Comparison of ENCODE assay signal across 8 cellular contexts in genomic region chr16:70298988-70299938, GRCh38. TPM values are rescaled to one million over a fixed set of nuclear protein-coding genes. Genes with fewer than 3 reads are reported as not detected.
DNase-seq lines count a peak whose midpoint lies in the region; ATAC-seq and TF ChIP-seq lines count a peak whose summit lies in the region.

Gene DDX19B, plus strand, starts transcription at chr16:70299186. Its CDS starts 112 bp downstream, at chr16:70299298.

- peaks cover 27% of the 10 kb centered on the region for H3K4me1 Mint-ChIP-seq in neural crest cell

- H3K36me3 ChIP-seq in Karpas-422 (ENCODE audit: insufficient read depth, low read length) (peaks cover 21% of the 10 kb centered on the region), subcutaneous abdominal adipose tissue (ENCODE audit: control insufficient read depth in 5 of 5, insufficient read depth in 5 of 5, low read length in 5 of 5) (peaks cover 0 to 8% (median 0%) of the 10 kb centered on the region in 5 donors)

- peak within 1 kb of the TSS; percentile 82 for H3K4me2 ChIP-seq in Karpas-422 (ENCODE audit: low read depth, low read length, poor library complexity, severe bottlenecking)

- peak within 1 kb of the TSS; percentile 96 for H3K4me3 Mint-ChIP-seq in neural crest cell

- peak within 1 kb of the TSS; percentile 98 for H3K27ac Mint-ChIP-seq in neural crest cell (ENCODE audit: unreplicated experiment)

- peaks cover 8% of the 10 kb centered on the region for H3K9me3 Mint-ChIP-seq in neural crest cell

- H4K20me1 ChIP-seq in Karpas-422 (ENCODE audit: insufficient read depth, low read depth, low read length) = no peaks in the 10 kb centered on the region

- H3K9me3 ChIP-seq in Karpas-422 (ENCODE audit: low read length) = peaks cover 7% of the 10 kb centered on the region; the same call in 1 of the 2 replicates
- H3K9me3 ChIP-seq in subcutaneous abdominal adipose tissue (ENCODE audit: control insufficient read depth in 5 of 5, low read length in 5 of 5) = peaks cover 0 to 9% (median 3%) of the 10 kb centered on the region in 5 donors

- H3K27me3 Mint-ChIP-seq in neural crest cell (ENCODE audit: low read depth) = no peaks in the 10 kb centered on the region

- peak within 1 kb of the TSS; percentile 45; the same call in 1 of the 2 replicates for H2AFZ ChIP-seq in Karpas-422 (ENCODE audit: low read length)

- peak; percentile 88 for ATAC-seq in GM21529 (IDR thresholded peaks at IDR 0.05; ENCODE audit: unreplicated experiment)

- peaks cover 56% of the 10 kb centered on the region for H3K79me2 ChIP-seq in Karpas-422 (ENCODE audit: low read length)

- H3K9me2 ChIP-seq in Karpas-422 (replicated peaks; ENCODE audit: insufficient read depth, low read length) = no peaks in the 10 kb centered on the region

- H3K4me3 ChIP-seq in Karpas-422 (ENCODE audit: low read length) (peak within 1 kb of the TSS; percentile 93), subcutaneous abdominal adipose tissue (ENCODE audit: low read depth in 1 of 5, low read length in 5 of 5) (peak within 1 kb of the TSS; percentile 90 to 99 (median 98))

- H3K9ac ChIP-seq in Karpas-422 (ENCODE audit: low read length) = peak within 1 kb of the TSS; percentile 90
- H3K9ac ChIP-seq in subcutaneous abdominal adipose tissue (ENCODE audit: low read length in 5 of 5) = peak within 1 kb of the TSS; percentile 89 to 99 (median 99)

- peak within 1 kb of the TSS; percentile 55; the same call in 1 of the 2 replicates for H3K27ac ChIP-seq in Karpas-422 (ENCODE audit: low read length)
- H3K27ac ChIP-seq in subcutaneous abdominal adipose tissue (ENCODE audit: low read depth, low read length) = peak within 1 kb of the TSS; percentile 95

- TF ChIP-seq CTCF in neural crest cell (conservative IDR thresholded peaks at IDR 0.05) = no peak

- peaks cover 15% of the 10 kb centered on the region for H3K4me1 ChIP-seq in Karpas-422 (ENCODE audit: low read length)
- peaks cover 0 to 20% (median 14%) of the 10 kb centered on the region in 5 donors for H3K4me1 ChIP-seq in subcutaneous abdominal adipose tissue (ENCODE audit: control insufficient read depth in 5 of 5, insufficient read depth in 5 of 5, low read length in 5 of 5)

- H3K27me3 ChIP-seq in Karpas-422 (ENCODE audit: low read length) (no peaks in the 10 kb centered on the region), subcutaneous abdominal adipose tissue (ENCODE audit: control insufficient read depth in 5 of 5, insufficient read depth in 4 of 5, low read length in 5 of 5) (no peaks in the 10 kb centered on the region)

- DNase-seq in COR-L47 (lab: John Stamatoyannopoulos, UW) (peak; percentile 70), Karpas-422 (peak; percentile 90), SHP77 (lab: John Stamatoyannopoulos, UW) (peak; percentile 85 to 93), foreskin melanocyte (peak; percentile 63), neural crest cell (ENCODE audit: low read depth, low spot score) (peak; percentile 46)
- DNase-seq in activated naive CD4-positive, alpha-beta T cell treated with Interleukin-2 at 50 U/mL for 16 hours = peak; percentile 64

- peaks cover 26% of the 10 kb centered on the region for H3K36me3 Mint-ChIP-seq in neural crest cell (ENCODE audit: low read depth)

RNA-seq across cellular contexts. Expression of gene DDX19B, which starts in this region (rescaled TPM):
- 63.7 and 73.9 TPM in 2 replicates for total RNA-seq in Karpas-422 (2014; rRNA removed; shearing (Covaris generic); ENCODE audit: low replicate concordance)
- total RNA-seq in neural crest cell = 39.7 and 45.2 TPM in 2 replicates

Comparison
In these comparisons a context has a peak if more than half of its experiments do, and no peak if none do; other contexts are left out.
1. Peak in every context shown above with its lines: DNase-seq, ATAC-seq, H3K4me3 ChIP-seq and H3K27ac ChIP-seq.